1 cellular context compared by ENCODE assay signal in genomic region chr9:107587175-107587963, GRCh38.
TF ChIP-seq lines count a peak whose summit lies in the region.

No MANE protein-coding gene starts in this region.

TF ChIP-seq in H1, 55 proteins besides CTCF, POLR2A, EP300 and RAD21 (continued from another document):
- TF ChIP-seq E2F6 (IDR thresholded peaks at IDR 0.05) (no peak), POU5F1 (IDR thresholded peaks at IDR 0.05; ENCODE audit: low read depth, low read length) (no peak), SRF (IDR thresholded peaks at IDR 0.05; ENCODE audit: low read depth, low read length) (no peak), POLR2AphosphoS5 (IDR thresholded peaks at IDR 0.05; ENCODE audit: low read depth, low read length) (no peak), CBX5 (IDR thresholded peaks at IDR 0.05; ENCODE audit: low read depth, low read length) (no peak), CREB1 (IDR thresholded peaks at IDR 0.05) (no peak), CHD2 (IDR thresholded peaks at IDR 0.05; ENCODE audit: low read length) (no peak), ASH2L (IDR thresholded peaks at IDR 0.05; ENCODE audit: low read length) (no peak), SP1 (IDR thresholded peaks at IDR 0.05; ENCODE audit: low read depth, low read length) (no peak), SIN3A (conservative IDR thresholded peaks at IDR 0.05 in 1 of 2, IDR thresholded peaks at IDR 0.05 in 1 of 2; ENCODE audit: low read depth in 1 of 2, low read length in 2 of 2) (no peak), CHD1 (IDR thresholded peaks at IDR 0.05; ENCODE audit: low read depth, low read length) (no peak), BACH1 (IDR thresholded peaks at IDR 0.05; ENCODE audit: low read length) (no peak), GABPA (IDR thresholded peaks at IDR 0.05; ENCODE audit: borderline replicate concordance, insufficient read depth, low read length) (no peak), USF2 (IDR thresholded peaks at IDR 0.05; ENCODE audit: low read length) (no peak)
